ENCODE assay signal across 8 cellular contexts in genomic region chr17:48107137-48108055, GRCh38. TPM values are rescaled to one million over a fixed set of nuclear protein-coding genes. Genes with fewer than 3 reads are reported as not detected.
DNase-seq lines count a peak whose midpoint lies in the region; ATAC-seq and TF ChIP-seq lines count a peak whose summit lies in the region.

A gene with protein sequence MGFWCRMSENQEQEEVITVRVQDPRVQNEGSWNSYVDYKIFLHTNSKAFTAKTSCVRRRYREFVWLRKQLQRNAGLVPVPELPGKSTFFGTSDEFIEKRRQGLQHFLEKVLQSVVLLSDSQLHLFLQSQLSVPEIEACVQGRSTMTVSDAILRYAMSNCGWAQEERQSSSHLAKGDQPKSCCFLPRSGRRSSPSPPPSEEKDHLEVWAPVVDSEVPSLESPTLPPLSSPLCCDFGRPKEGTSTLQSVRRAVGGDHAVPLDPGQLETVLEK (plus strand): TSS chr17:48107766. CDS start chr17:48112044, 4,278 bp downstream.

- TF ChIP-seq POLR2A in lower leg skin (IDR thresholded peaks at IDR 0.05): no peak

- CTCF ChIA-PET in CD8-positive, alpha-beta T cell (lab: Charles Lee): interaction anchor here (0.9 to 3.3 kb wide), 8 partner anchors 10 to 510 kb away, joined by 3 to 20 read pairs (median 4); no protein-coding TSS in a partner anchor
- CTCF ChIA-PET in activated CD4-positive, alpha-beta memory T cell treated with anti-CD3 and anti-CD28 coated beads for 36 hours (lab: Charles Lee): interaction anchor here (0.7 to 3.0 kb wide), 20 partner anchors 9 to 777 kb away, joined by 3 to 13 read pairs (median 4); partner anchors contain the start of genes COPZ2, HOXB5 and HOXB9

- intact Hi-C loops in CD8-positive, alpha-beta T cell (cut with DNase I, micrococcal nuclease): loop anchor here (1.0 to 10.0 kb wide), 10 partner anchors 59 to 1577 kb away; partner anchors contain the start of genes ATP5MC1 (in 2 of the 2), LRRC46 (in 2 of the 2), MRPL10 (in 2 of the 2) and SP2 (in 2 of the 2)
- intact Hi-C loops in activated CD4-positive, alpha-beta memory T cell treated with anti-CD3 and anti-CD28 coated beads for 36 hours (cut with micrococcal nuclease): loop anchor here (1.0 to 10.0 kb wide), 4 partner anchors 59 to 263 kb away; partner anchors contain the start of genes NFE2L1, PNPO, SCRN2 and SP2
- intact Hi-C loops in dorsolateral prefrontal cortex (cut with DNase I): no loop called here
- intact Hi-C loops in lower leg skin (cut with DNase I; ENCODE audit: low total_unique reads): loop anchor here (5.0 kb wide), 1 partner anchor 1385 kb away; no protein-coding TSS in a partner anchor

- no peaks in the 10 kb centered on the region for H3K36me3 ChIP-seq in CD8-positive, alpha-beta T cell (ENCODE audit: insufficient read depth, low read length)

- peak within 1 kb of the TSS; percentile 98 for H3K4me3 Mint-ChIP-seq in CD8-positive, alpha-beta T cell
- peak within 1 kb of the TSS; percentile 100 for H3K4me3 Mint-ChIP-seq in activated CD4-positive, alpha-beta memory T cell treated with anti-CD3 and anti-CD28 coated beads for 36 hours

- H3K4me3 ChIP-seq in CD8-positive, alpha-beta T cell (ENCODE audit: low read depth, low read length): peak within 1 kb of the TSS; percentile 91
- H3K4me3 ChIP-seq in dorsolateral prefrontal cortex (peak within 1 kb of the TSS; percentile 63 to 97 (median 87)), lower leg skin (ENCODE audit: low read depth, poor library complexity, severe bottlenecking) (peak within 1 kb of the TSS; percentile 59)

- H3K36me3 Mint-ChIP-seq in CD8-positive, alpha-beta T cell: peaks cover 14% of the 10 kb centered on the region
- peaks cover 8% of the 10 kb centered on the region for H3K36me3 Mint-ChIP-seq in activated CD4-positive, alpha-beta memory T cell treated with anti-CD3 and anti-CD28 coated beads for 36 hours

- DNase-seq in CD8-positive, alpha-beta T cell: peak; percentile 80 to 97 (median 92)
- DNase-seq in HK-2 (ENCODE audit: unreplicated experiment): peak; percentile 94
- DNase-seq in NCI-H82 treated with DMSO at 0.1 percent for 48 hours (lab: John Stamatoyannopoulos, UW; ENCODE audit: unreplicated experiment): peak; percentile 82
- DNase-seq in activated CD4-positive, alpha-beta memory T cell treated with anti-CD3 and anti-CD28 coated beads for 36 hours: peak; percentile 95
- peak; percentile 83 to 94 (median 92) for DNase-seq in dorsolateral prefrontal cortex
- peak; percentile 84 to 98 for DNase-seq in lower leg skin (ENCODE audit: low spot score in 2 of 2)
- peak; percentile 84 to 85 (median 84) for DNase-seq in stimulated activated CD4-positive, alpha-beta T cell treated with anti-CD3 and anti-CD28 coated beads, TNF-alpha, amount 100 ng/mL, for 1 hour (ENCODE audit: low read depth in 3 of 3, low spot score in 1 of 3)

- peak within 1 kb of the TSS; percentile 88 for H3K27ac Mint-ChIP-seq in CD8-positive, alpha-beta T cell
- H3K27ac Mint-ChIP-seq in activated CD4-positive, alpha-beta memory T cell treated with anti-CD3 and anti-CD28 coated beads for 36 hours: peak within 1 kb of the TSS; percentile 97

- peaks cover 37% of the 10 kb centered on the region for H3K4me1 ChIP-seq in CD8-positive, alpha-beta T cell (ENCODE audit: insufficient read depth, low read length)

- no peaks in the 10 kb centered on the region for H3K27me3 Mint-ChIP-seq in CD8-positive, alpha-beta T cell (ENCODE audit: low read depth)
- no peaks in the 10 kb centered on the region for H3K27me3 Mint-ChIP-seq in activated CD4-positive, alpha-beta memory T cell treated with anti-CD3 and anti-CD28 coated beads for 36 hours

- POLR2A ChIA-PET in CD8-positive, alpha-beta T cell (lab: Charles Lee): interaction anchor here (0.8 to 1.7 kb wide), 6 partner anchors 9 to 71 kb away, joined by 3 to 7 read pairs (median 5); partner anchors contain the start of gene NFE2L1
- POLR2A ChIA-PET in activated CD4-positive, alpha-beta memory T cell treated with anti-CD3 and anti-CD28 coated beads for 36 hours (lab: Charles Lee): interaction anchor here (0.6 to 3.2 kb wide), 5 partner anchors 16 to 173 kb away, joined by 3 to 17 read pairs (median 3); partner anchors contain the start of gene NFE2L1

- no peak for TF ChIP-seq CTCF in CD8-positive, alpha-beta T cell (IDR thresholded peaks at IDR 0.05)
- peak in 51 of 56 donors; percentile 21 to 76 (median 50) for TF ChIP-seq CTCF in dorsolateral prefrontal cortex (IDR thresholded peaks at IDR 0.05 in 54 of 56, conservative IDR thresholded peaks at IDR 0.05 in 2 of 56; ENCODE audit: low read depth in 1 of 56, partially characterized antibody in 56 of 56)
- TF ChIP-seq CTCF in lower leg skin (IDR thresholded peaks at IDR 0.05): no peak

- no peaks in the 10 kb centered on the region for H3K9me3 Mint-ChIP-seq in CD8-positive, alpha-beta T cell
- H3K9me3 Mint-ChIP-seq in activated CD4-positive, alpha-beta memory T cell treated with anti-CD3 and anti-CD28 coated beads for 36 hours: peaks cover 8% of the 10 kb centered on the region

- peak; percentile 93 for ATAC-seq in CD8-positive, alpha-beta T cell
- peak; percentile 76 for ATAC-seq in GM19452 (IDR thresholded peaks at IDR 0.05; ENCODE audit: unreplicated experiment)

- no peaks in the 10 kb centered on the region for H3K27me3 ChIP-seq in CD8-positive, alpha-beta T cell (ENCODE audit: insufficient read depth, low read length)
- no peaks in the 10 kb centered on the region for H3K27me3 ChIP-seq in dorsolateral prefrontal cortex

- peaks cover 60% of the 10 kb centered on the region for H3K4me1 Mint-ChIP-seq in CD8-positive, alpha-beta T cell (ENCODE audit: low read depth)
- peaks cover 59% of the 10 kb centered on the region for H3K4me1 Mint-ChIP-seq in activated CD4-positive, alpha-beta memory T cell treated with anti-CD3 and anti-CD28 coated beads for 36 hours (ENCODE audit: low read depth)

- 0% methylated on average over 39 to 48 of the region's 64 CpGs for WGBS in lower leg skin, 2 donors

- peak within 1 kb of the TSS; percentile 78 for H3K27ac ChIP-seq in CD8-positive, alpha-beta T cell (ENCODE audit: low read depth, low read length)
- H3K27ac ChIP-seq in dorsolateral prefrontal cortex: peak within 1 kb of the TSS; percentile 76 to 99 (median 95)

- no peaks in the 10 kb centered on the region for H3K9me3 ChIP-seq in CD8-positive, alpha-beta T cell (ENCODE audit: low read length)

RNA-seq across cellular contexts. Expression of the gene that starts here (rescaled TPM):
- total RNA-seq in CD8-positive, alpha-beta T cell: 10 to 100 TPM; 15.3 to 16.3 TPM
- total RNA-seq in activated CD4-positive, alpha-beta memory T cell treated with anti-CD3 and anti-CD28 coated beads for 36 hours: 10 to 100 TPM; 19.7 to 21.7 TPM
- 10 to 100 TPM; 16.4 to 41.4 (median 27.4) TPM for total RNA-seq in dorsolateral prefrontal cortex
- total RNA-seq in lower leg skin: 10 to 100 TPM; 11.1 to 15.7 (median 13.0) TPM

Comparison
In these comparisons a context has a peak if more than half of its experiments do, and no peak if none do; other contexts are left out.
1. Peak in every context shown above with its lines: DNase-seq, ATAC-seq, H3K4me3 ChIP-seq and H3K27ac ChIP-seq.
2. CTCF ChIP-seq: peak in dorsolateral prefrontal cortex (51 of 56); none in CD8-positive, alpha-beta T cell (single experiment) and lower leg skin (0 of 3).
3. intact Hi-C loops: an anchor here in CD8-positive, alpha-beta T cell (1.0 to 10.0 kb wide), activated CD4-positive, alpha-beta memory T cell treated with anti-CD3 and anti-CD28 coated beads for 36 hours (1.0 to 10.0 kb wide) and lower leg skin (5.0 kb wide); none called in dorsolateral prefrontal cortex.